Comparison of ENCODE assay signal across 8 cellular contexts in the genomic region with DNA sequence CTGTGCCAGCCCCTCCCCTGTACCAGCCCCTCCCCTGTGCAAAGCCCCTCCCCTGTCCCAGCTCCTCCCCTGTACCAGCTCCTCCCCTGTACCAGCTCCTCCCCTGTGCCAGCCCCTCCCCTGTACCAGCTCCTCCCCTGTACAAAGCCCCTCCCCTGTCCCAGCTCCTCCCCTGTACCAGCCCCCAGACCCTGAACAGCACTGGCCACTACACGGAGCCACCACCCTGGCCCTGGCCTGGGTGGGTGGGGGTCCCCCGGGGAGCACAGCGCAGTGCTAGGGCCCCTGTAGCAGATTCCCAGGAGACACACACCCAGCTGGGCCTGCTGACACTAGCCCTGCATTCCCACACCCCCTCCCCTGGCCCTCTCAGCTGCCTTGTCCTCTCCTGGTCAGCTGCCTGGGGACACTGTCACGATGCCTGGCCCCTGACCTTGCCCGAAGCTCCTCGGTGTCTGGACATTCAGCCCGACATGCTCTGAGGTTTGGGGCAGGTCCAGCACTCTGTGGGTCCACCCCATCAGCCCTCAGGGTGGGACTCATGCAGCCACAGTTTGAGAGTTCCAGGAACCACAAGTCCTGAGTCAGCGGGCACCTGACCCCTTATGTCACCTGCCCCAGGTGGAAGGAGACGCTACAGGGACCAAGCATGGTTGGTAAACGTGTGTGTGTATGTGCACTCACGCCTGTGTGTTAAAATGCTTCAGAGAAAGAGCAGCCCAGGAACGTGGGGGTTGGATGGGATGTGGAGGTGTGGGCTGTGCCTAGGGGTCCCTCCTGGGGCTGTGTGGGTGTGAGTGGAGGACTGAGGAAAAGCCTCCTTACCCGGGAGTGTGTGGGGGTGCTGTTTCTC.
A peak's percentile ranks its signal among the peaks of the same experiment; 100 is the strongest.
DNase-seq lines count a peak whose midpoint lies in the region; ATAC-seq and TF ChIP-seq lines count a peak whose summit lies in the region.

No MANE protein-coding gene starts in this region.

- intact Hi-C loops in heart right ventricle (cut with DNase I) = no loop called here

- H3K9ac ChIP-seq in skeletal muscle satellite cell (ENCODE audit: low read depth, low read length) (peak overlapping the region; percentile 87), smooth muscle cell (ENCODE audit: low read depth) (no peak overlapping the region)

- no peaks in the 10 kb centered on the region for H3F3A ChIP-seq in smooth muscle cell (ENCODE audit: low read depth)

- H3K9me3 ChIP-seq in heart right ventricle (peaks cover 0 to 1% (median 0%) of the 10 kb centered on the region in 11 donors), skeletal muscle satellite cell (replicated peaks; ENCODE audit: low read length) (no peaks in the 10 kb centered on the region), smooth muscle cell (replicated peaks; ENCODE audit: low read depth) (no peaks in the 10 kb centered on the region)

- H3K4me2 ChIP-seq in skeletal muscle satellite cell (ENCODE audit: low read length) (peak overlapping the region; percentile 15), smooth muscle cell (no peak overlapping the region)

- H2AFZ ChIP-seq in smooth muscle cell (ENCODE audit: low read depth) = no peak overlapping the region

- TF ChIP-seq CTCF in RWPE1 (conservative IDR thresholded peaks at IDR 0.05; ENCODE audit: low read depth) (no peak), heart right ventricle (IDR thresholded peaks at IDR 0.05) (no peak), smooth muscle cell (IDR thresholded peaks at IDR 0.05; ENCODE audit: borderline replicate concordance, insufficient read depth, poor library complexity, severe bottlenecking) (no peak)

- CTCF ChIA-PET in RWPE1 (lab: Yijun Ruan, JAX) = no interaction called here

- 61 to 71% methylated on average over 13 of the region's 13 CpGs for WGBS in heart right ventricle, 2 donors
- 89% methylated on average over 10 of the region's 13 CpGs for WGBS in smooth muscle cell (ENCODE audit: low lambda C conversion rate)

- H3K4me3 ChIP-seq in heart right ventricle = no peak overlapping the region
- H3K4me3 ChIP-seq in skeletal muscle satellite cell (ENCODE audit: low read length) = peak overlapping the region; percentile 11
- H3K4me3 ChIP-seq in smooth muscle cell = no peak overlapping the region

- POLR2A ChIA-PET in RWPE1 (lab: Yijun Ruan, JAX; ENCODE audit: low non-redundant PET) = no interaction called here

- no peaks in the 10 kb centered on the region for H4K20me1 ChIP-seq in smooth muscle cell (ENCODE audit: low read depth)

- peaks cover 15 to 63% (median 30%) of the 10 kb centered on the region in 9 donors for H3K4me1 ChIP-seq in heart right ventricle
- peaks cover 78% of the 10 kb centered on the region for H3K4me1 ChIP-seq in skeletal muscle satellite cell (ENCODE audit: control insufficient read depth, insufficient read depth, low read length)
- H3K4me1 ChIP-seq in smooth muscle cell (ENCODE audit: low read depth) = peaks cover 3% of the 10 kb centered on the region

- peak in 1 of 8 donors; percentile 5 for ATAC-seq in heart right ventricle
- no peak for ATAC-seq in HG03521 (IDR thresholded peaks at IDR 0.05; ENCODE audit: unreplicated experiment)
- no peak for ATAC-seq in GM21515 (IDR thresholded peaks at IDR 0.05; ENCODE audit: unreplicated experiment)

- H3K36me3 ChIP-seq in heart right ventricle (no peaks in the 10 kb centered on the region), skeletal muscle satellite cell (ENCODE audit: insufficient read depth, low read length) (no peaks in the 10 kb centered on the region), smooth muscle cell (ENCODE audit: low read depth) (no peaks in the 10 kb centered on the region)

- H3K79me2 ChIP-seq in smooth muscle cell (ENCODE audit: low read depth) = no peaks in the 10 kb centered on the region

- DNase-seq in GF-D8 (lab: John Stamatoyannopoulos, UW) (peak; percentile 69), RWPE1 (ENCODE audit: low spot score) (no peak), heart right ventricle (peak; percentile 2 to 20), smooth muscle cell (lab: John Stamatoyannopoulos, UW; ENCODE audit: unreplicated experiment) (no peak), OCI-M2 (lab: John Stamatoyannopoulos, UW; ENCODE audit: unreplicated experiment) (no peak)

- H3K27ac ChIP-seq in RWPE1 = peak overlapping the region; percentile 95
- H3K27ac ChIP-seq in heart right ventricle = peak overlapping the region in 1 of 10 donors; percentile 71
- no peak overlapping the region for H3K27ac ChIP-seq in smooth muscle cell (ENCODE audit: low read depth)

- H3K27me3 ChIP-seq in heart right ventricle = no peaks in the 10 kb centered on the region
- no peaks in the 10 kb centered on the region for H3K27me3 ChIP-seq in skeletal muscle satellite cell (ENCODE audit: control insufficient read depth, insufficient read depth, low read length)
- no peaks in the 10 kb centered on the region for H3K27me3 ChIP-seq in smooth muscle cell (ENCODE audit: low read depth)

Comparison
In these comparisons a context has a peak if more than half of its experiments do, and no peak if none do; other contexts are left out.
1. DNase-seq: peak in GF-D8 (single experiment) and heart right ventricle (2 of 2); none in RWPE1 (single experiment), smooth muscle cell (single experiment) and OCI-M2 (single experiment).